ENCODE assay signal across 10 cellular contexts in the genomic region with DNA sequence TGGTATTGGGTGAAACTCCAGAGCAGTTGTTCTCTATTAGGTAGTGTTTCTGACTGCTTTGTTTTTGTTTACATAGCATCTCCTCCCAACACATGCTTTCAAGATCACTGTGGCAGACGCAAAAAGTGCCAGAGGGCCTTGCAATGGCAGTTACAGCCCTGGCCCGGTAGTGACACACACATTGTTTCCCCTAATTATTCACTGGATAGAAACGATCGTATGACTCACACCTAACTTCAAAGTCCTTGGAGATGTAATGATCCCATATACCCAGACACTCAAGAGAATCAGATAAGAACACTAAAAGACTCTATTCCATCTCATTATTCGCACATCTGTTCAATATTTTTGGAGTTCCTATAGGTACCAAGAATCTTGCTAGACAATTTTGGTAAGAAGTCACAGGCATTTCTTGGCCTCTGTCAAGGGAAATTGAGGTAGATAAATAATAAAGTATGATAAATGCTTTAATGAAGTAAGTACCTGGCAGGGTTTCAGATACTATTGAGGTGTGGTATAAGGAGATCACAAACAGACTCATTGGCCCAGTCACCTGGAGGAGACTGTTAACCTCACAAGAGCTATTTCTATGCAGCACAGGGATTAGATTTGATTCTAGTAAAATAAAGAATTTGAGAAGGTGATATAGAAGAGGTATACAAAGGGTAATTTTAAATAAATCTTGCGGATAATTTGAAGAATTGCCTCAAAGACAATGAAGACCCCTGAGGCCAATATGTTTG.
DNase-seq lines count a peak whose midpoint lies in the region; ATAC-seq and TF ChIP-seq lines count a peak whose summit lies in the region.
"Had no signal": no experiment of that assay in that cellular context is flagged by ENCODE, and none has a peak within 500 bp of the region (broad histone marks: within the 10 kb centered on the region; RNA-seq: fewer than 3 reads in every experiment).

No MANE protein-coding gene starts in this region.

- H3K4me3 Mint-ChIP-seq in Calu3 (ENCODE audit: low read depth, unreplicated experiment), result no peak overlapping the region
- no peak overlapping the region for H3K4me3 Mint-ChIP-seq in activated T-helper 1 cell treated with anti-CD3 and anti-CD28 coated beads, Interleukin-12 subunit alpha, Interleukin-12 subunit beta, Interleukin-2, Interleukin-4 antibody, amounts not matched to agents 30 ng/mL and 10 ng/mL and 1 ng/mL, durations not matched to agents 14 hours and 24 hours and 36 hours
- no peak overlapping the region for H3K4me3 Mint-ChIP-seq in activated CD4-positive, alpha-beta memory T cell treated with anti-CD3 and anti-CD28 coated beads, Interleukin-2, amount 10 ng/mL, durations not matched to agents 7 days and 5 days
- H3K4me3 Mint-ChIP-seq: activated naive CD8-positive, alpha-beta T cell treated with anti-CD3 and anti-CD28 coated beads for 36 hours; memory B cell had no signal

- no peaks in the 10 kb centered on the region for H3K36me3 Mint-ChIP-seq in Calu3 (ENCODE audit: insufficient read depth, unreplicated experiment)
- H3K36me3 Mint-ChIP-seq in activated T-helper 1 cell treated with anti-CD3 and anti-CD28 coated beads, Interleukin-12 subunit alpha, Interleukin-12 subunit beta, Interleukin-2, Interleukin-4 antibody, amounts not matched to agents 30 ng/mL and 10 ng/mL and 1 ng/mL, durations not matched to agents 14 hours and 24 hours and 36 hours (ENCODE audit: low read depth), result no peaks in the 10 kb centered on the region
- no peaks in the 10 kb centered on the region for H3K36me3 Mint-ChIP-seq in activated CD4-positive, alpha-beta memory T cell treated with anti-CD3 and anti-CD28 coated beads, Interleukin-2, amount 10 ng/mL, durations not matched to agents 7 days and 5 days (ENCODE audit: low read depth)
- H3K36me3 Mint-ChIP-seq: activated naive CD8-positive, alpha-beta T cell treated with anti-CD3 and anti-CD28 coated beads for 36 hours; memory B cell had no signal

- BruUV-seq in Calu3 (replicated peaks; lab: Mats Ljungman, UMichigan), result no TSS peak

- no peaks in the 10 kb centered on the region for H3K36me3 ChIP-seq in WERI-Rb-1

- H3K9me3 Mint-ChIP-seq in Calu3 (ENCODE audit: low read depth, unreplicated experiment), result no peaks in the 10 kb centered on the region
- H3K9me3 Mint-ChIP-seq in activated T-helper 1 cell treated with anti-CD3 and anti-CD28 coated beads, Interleukin-12 subunit alpha, Interleukin-12 subunit beta, Interleukin-2, Interleukin-4 antibody, amounts not matched to agents 30 ng/mL and 10 ng/mL and 1 ng/mL, durations not matched to agents 14 hours and 24 hours and 36 hours, result peaks cover 7% of the 10 kb centered on the region
- peaks cover 3% of the 10 kb centered on the region for H3K9me3 Mint-ChIP-seq in activated CD4-positive, alpha-beta memory T cell treated with anti-CD3 and anti-CD28 coated beads, Interleukin-2, amount 10 ng/mL, durations not matched to agents 7 days and 5 days

- H3K9me3 ChIP-seq in WERI-Rb-1 (ENCODE audit: severe bottlenecking), result no peaks in the 10 kb centered on the region

- H3K27ac ChIP-seq in WERI-Rb-1, result peak overlapping the region; percentile 42

- no peaks in the 10 kb centered on the region for H3K27me3 ChIP-seq in WERI-Rb-1 (ENCODE audit: insufficient read depth, low read depth, severe bottlenecking)

- DNase-seq in Calu3 (peak; percentile 2), M059J (ENCODE audit: low read depth) (peak; percentile 90), WERI-Rb-1 (no peak), left kidney (ENCODE audit: low read depth, low spot score) (peak; percentile 12)
- no peak for DNase-seq in activated T-helper 1 cell treated with anti-CD3 and anti-CD28 coated beads, Interleukin-12 subunit alpha, Interleukin-12 subunit beta, Interleukin-2, Interleukin-4 antibody, amounts not matched to agents 30 ng/mL and 10 ng/mL and 1 ng/mL, durations not matched to agents 14 hours and 24 hours and 36 hours (ENCODE audit: low spot score)
- no peak for DNase-seq in activated CD4-positive, alpha-beta memory T cell treated with anti-CD3 and anti-CD28 coated beads, Interleukin-2, amount 10 ng/mL, durations not matched to agents 7 days and 5 days
- DNase-seq in effector CD4-positive, alpha-beta T cell, result no peak
- DNase-seq: activated naive CD8-positive, alpha-beta T cell treated with anti-CD3 and anti-CD28 coated beads for 36 hours had no signal

- H3K4me1 Mint-ChIP-seq in Calu3 (ENCODE audit: low read depth, unreplicated experiment), result peaks cover 8% of the 10 kb centered on the region
- no peaks in the 10 kb centered on the region for H3K4me1 Mint-ChIP-seq in activated T-helper 1 cell treated with anti-CD3 and anti-CD28 coated beads, Interleukin-12 subunit alpha, Interleukin-12 subunit beta, Interleukin-2, Interleukin-4 antibody, amounts not matched to agents 30 ng/mL and 10 ng/mL and 1 ng/mL, durations not matched to agents 14 hours and 24 hours and 36 hours (ENCODE audit: low read depth)
- H3K4me1 Mint-ChIP-seq in activated CD4-positive, alpha-beta memory T cell treated with anti-CD3 and anti-CD28 coated beads, Interleukin-2, amount 10 ng/mL, durations not matched to agents 7 days and 5 days, result no peaks in the 10 kb centered on the region
- H3K4me1 Mint-ChIP-seq: activated naive CD8-positive, alpha-beta T cell treated with anti-CD3 and anti-CD28 coated beads for 36 hours; memory B cell had no signal

- intact Hi-C loops in Calu3 (cut with micrococcal nuclease; ENCODE audit: unreplicated experiment), result no loop called here
- intact Hi-C loops in activated T-helper 1 cell treated with anti-CD3 and anti-CD28 coated beads, Interleukin-12 subunit alpha, Interleukin-12 subunit beta, Interleukin-2, Interleukin-4 antibody, amounts not matched to agents 30 ng/mL and 10 ng/mL and 1 ng/mL, durations not matched to agents 14 hours and 24 hours and 36 hours (cut with micrococcal nuclease), result no loop called here

- POLR2A ChIA-PET in activated CD4-positive, alpha-beta memory T cell treated with anti-CD3 and anti-CD28 coated beads, Interleukin-2, amount 10 ng/mL, durations not matched to agents 7 days and 5 days (lab: Charles Lee), result no interaction called here

- H3K27ac Mint-ChIP-seq in Calu3 (ENCODE audit: unreplicated experiment), result peak overlapping the region; percentile 15
- no peak overlapping the region for H3K27ac Mint-ChIP-seq in activated T-helper 1 cell treated with anti-CD3 and anti-CD28 coated beads, Interleukin-12 subunit alpha, Interleukin-12 subunit beta, Interleukin-2, Interleukin-4 antibody, amounts not matched to agents 30 ng/mL and 10 ng/mL and 1 ng/mL, durations not matched to agents 14 hours and 24 hours and 36 hours
- no peak overlapping the region for H3K27ac Mint-ChIP-seq in activated CD4-positive, alpha-beta memory T cell treated with anti-CD3 and anti-CD28 coated beads, Interleukin-2, amount 10 ng/mL, durations not matched to agents 7 days and 5 days
- H3K27ac Mint-ChIP-seq: activated naive CD8-positive, alpha-beta T cell treated with anti-CD3 and anti-CD28 coated beads for 36 hours; memory B cell had no signal

- no peak for ATAC-seq in HG03469 (IDR thresholded peaks at IDR 0.05; ENCODE audit: unreplicated experiment)

- CTCF ChIA-PET in Calu3 (lab: Charles Lee), result no interaction called here
- CTCF ChIA-PET in activated CD4-positive, alpha-beta memory T cell treated with anti-CD3 and anti-CD28 coated beads, Interleukin-2, amount 10 ng/mL, durations not matched to agents 7 days and 5 days (lab: Charles Lee), result no interaction called here

- no peak overlapping the region for H3K4me3 ChIP-seq in WERI-Rb-1 (ENCODE audit: low read depth, low read length)

- no peak for TF ChIP-seq CTCF in Calu3 (IDR thresholded peaks at IDR 0.05; ENCODE audit: unreplicated experiment)
- TF ChIP-seq CTCF in WERI-Rb-1 (IDR thresholded peaks at IDR 0.05; ENCODE audit: low read depth, low read length), result no peak

- no peaks in the 10 kb centered on the region for H3K27me3 Mint-ChIP-seq in Calu3 (ENCODE audit: unreplicated experiment)
- H3K27me3 Mint-ChIP-seq in activated T-helper 1 cell treated with anti-CD3 and anti-CD28 coated beads, Interleukin-12 subunit alpha, Interleukin-12 subunit beta, Interleukin-2, Interleukin-4 antibody, amounts not matched to agents 30 ng/mL and 10 ng/mL and 1 ng/mL, durations not matched to agents 14 hours and 24 hours and 36 hours (ENCODE audit: insufficient read depth), result no peaks in the 10 kb centered on the region
- H3K27me3 Mint-ChIP-seq in activated CD4-positive, alpha-beta memory T cell treated with anti-CD3 and anti-CD28 coated beads, Interleukin-2, amount 10 ng/mL, durations not matched to agents 7 days and 5 days, result no peaks in the 10 kb centered on the region
- H3K27me3 Mint-ChIP-seq: activated naive CD8-positive, alpha-beta T cell treated with anti-CD3 and anti-CD28 coated beads for 36 hours; memory B cell had no signal

Comparison
In these comparisons a context has a peak if more than half of its experiments do, and no peak if none do; other contexts are left out.
1. DNase-seq: peak in Calu3 (single experiment), M059J (single experiment) and left kidney (single experiment); none in WERI-Rb-1 (single experiment), activated T-helper 1 cell treated with anti-CD3 and anti-CD28 coated beads, Interleukin-12 subunit alpha, Interleukin-12 subunit beta, Interleukin-2, Interleukin-4 antibody, amounts not matched to agents 30 ng/mL and 10 ng/mL and 1 ng/mL, durations not matched to agents 14 hours and 24 hours and 36 hours (single experiment), activated CD4-positive, alpha-beta memory T cell treated with anti-CD3 and anti-CD28 coated beads, Interleukin-2, amount 10 ng/mL, durations not matched to agents 7 days and 5 days (single experiment) and effector CD4-positive, alpha-beta T cell (single experiment).